20 cellular contexts compared by ENCODE assay signal in the genomic region with DNA sequence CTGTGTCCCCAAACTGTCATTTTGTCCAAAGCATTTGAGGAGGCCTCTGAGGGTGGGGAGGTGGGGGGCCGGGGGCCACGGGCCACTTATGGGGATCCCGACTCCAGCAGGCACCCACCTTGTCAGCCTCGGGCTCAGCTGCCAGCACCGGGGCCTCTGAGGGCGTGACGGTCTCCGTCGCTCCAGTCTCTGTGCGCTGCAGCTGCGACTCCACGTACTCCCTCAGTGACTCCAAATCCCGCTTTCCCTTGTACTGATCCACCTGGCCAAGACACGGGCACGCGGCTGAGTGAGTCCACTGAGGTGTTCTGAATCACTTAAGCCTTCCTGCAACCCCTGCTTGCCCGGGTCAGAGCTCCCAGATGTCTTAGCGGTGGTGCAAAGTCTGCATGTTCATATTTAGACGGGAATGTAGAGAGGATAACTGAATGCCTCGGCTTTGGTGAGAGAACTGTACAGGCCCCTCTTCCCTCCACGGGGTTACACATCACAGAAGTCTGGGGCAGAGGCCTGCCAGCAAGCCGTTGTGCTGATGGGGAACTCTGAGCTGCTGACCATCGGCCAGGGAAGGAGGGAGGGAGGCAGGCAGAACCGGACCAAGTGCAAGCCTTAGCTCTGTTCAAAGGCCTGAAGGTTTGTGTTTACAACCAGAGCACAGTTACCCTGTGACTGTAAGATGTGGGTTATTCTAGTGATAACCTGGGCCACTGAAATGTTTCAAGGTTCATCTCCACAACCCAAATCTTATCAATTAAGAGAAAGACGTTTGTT.
"Had no signal": no experiment of that assay in that cellular context is flagged by ENCODE, and none has a peak within 500 bp of the region (broad histone marks: within the 10 kb centered on the region; RNA-seq: fewer than 3 reads in every experiment).

No MANE protein-coding gene starts in this region.

- ATAC-seq: natural killer cell; stimulated activated memory B cell treated with anti-CD40 and anti-IgM and Interleukin-4, amounts not matched to agents 10 μg/mL and 1 μg/mL and 100 μg/mL, for 72 hours; stimulated activated naive CD8-positive, alpha-beta T cell treated with anti-CD3 and anti-CD28 coated beads, Interleukin-15, amount 100 ng/mL, for 72 hours had no signal

- H3K9me3 ChIP-seq: left ventricle myocardium inferior, ovary, right atrium auricular region, sigmoid colon, tibial nerve, uterus had no signal

- H3K27me3 ChIP-seq: ovary, right atrium auricular region, sigmoid colon, tibial nerve, uterus had no signal

- FAIRE-seq: small intestine had no signal

- H3K36me3 ChIP-seq: uterus had no signal

- H3K4me1 ChIP-seq: sigmoid colon, tibial nerve, uterus had no signal

- DNase-seq: islet precursor cell; left ventricle myocardium inferior; mesendoderm; naive B cell; natural killer cell; ovary; sigmoid colon; small intestine; stimulated activated CD4-positive, alpha-beta T cell treated with anti-CD3 and anti-CD28 coated beads, Interleukin-1b, Interleukin-23, amount 100 ng/mL, for 48 hours; stimulated activated CD4-positive, alpha-beta T cell treated with anti-CD3 and anti-CD28 coated beads, Interleukin-2, amount 100 ng/mL, for 48 hours; stimulated activated CD4-positive, alpha-beta T cell treated with anti-CD3 and anti-CD28 coated beads, Interleukin-4, amount 100 ng/mL, for 4 hours; stimulated activated CD8-positive, alpha-beta memory T cell treated with anti-CD3 and anti-CD28 coated beads, Interleukin-4, amount 100 ng/mL, for 48 hours; stimulated activated naive CD4-positive, alpha-beta T cell treated with Interleukin-2 at 50 U/mL for 16 hours; stimulated activated naive CD8-positive, alpha-beta T cell treated with anti-CD3 and anti-CD28 coated beads, Interleukin-15, amount 100 ng/mL, for 72 hours; substantia nigra; uterus had no signal

- H3K4me3 ChIP-seq: left ventricle myocardium inferior, lung, ovary, right atrium auricular region, sigmoid colon, tibial nerve, uterus had no signal

- H3K27ac ChIP-seq: left ventricle myocardium inferior, ovary, right atrium auricular region, sigmoid colon, tibial nerve, uterus had no signal
